ENCODE assay signal across 1 cellular context in the genomic region with DNA sequence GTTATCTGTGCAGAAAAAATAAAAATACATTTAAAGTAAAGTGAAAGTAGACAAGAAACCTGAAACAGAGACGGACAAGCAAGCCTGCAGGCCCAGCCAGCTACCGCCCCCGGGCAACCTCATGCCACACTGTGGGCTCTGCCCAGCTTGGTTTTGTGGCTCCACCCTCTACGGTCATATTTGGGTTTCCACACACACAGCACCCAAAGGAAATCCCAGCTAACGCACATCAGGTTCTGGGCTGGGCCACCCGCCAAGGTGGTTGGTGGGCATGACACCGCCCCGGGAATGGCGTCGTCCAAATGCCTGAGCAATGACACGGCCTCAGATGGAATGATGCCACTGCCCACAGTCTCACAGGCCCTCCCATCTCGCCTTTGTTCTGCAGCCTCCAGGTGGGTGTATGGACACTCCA.
TF ChIP-seq lines count a peak whose summit lies in the region.

No MANE protein-coding gene starts in this region.

TF ChIP-seq in GM23338, 12 proteins besides CTCF, POLR2A, EP300 and RAD21 (continued from another document):
- TF ChIP-seq, protein P1, sequence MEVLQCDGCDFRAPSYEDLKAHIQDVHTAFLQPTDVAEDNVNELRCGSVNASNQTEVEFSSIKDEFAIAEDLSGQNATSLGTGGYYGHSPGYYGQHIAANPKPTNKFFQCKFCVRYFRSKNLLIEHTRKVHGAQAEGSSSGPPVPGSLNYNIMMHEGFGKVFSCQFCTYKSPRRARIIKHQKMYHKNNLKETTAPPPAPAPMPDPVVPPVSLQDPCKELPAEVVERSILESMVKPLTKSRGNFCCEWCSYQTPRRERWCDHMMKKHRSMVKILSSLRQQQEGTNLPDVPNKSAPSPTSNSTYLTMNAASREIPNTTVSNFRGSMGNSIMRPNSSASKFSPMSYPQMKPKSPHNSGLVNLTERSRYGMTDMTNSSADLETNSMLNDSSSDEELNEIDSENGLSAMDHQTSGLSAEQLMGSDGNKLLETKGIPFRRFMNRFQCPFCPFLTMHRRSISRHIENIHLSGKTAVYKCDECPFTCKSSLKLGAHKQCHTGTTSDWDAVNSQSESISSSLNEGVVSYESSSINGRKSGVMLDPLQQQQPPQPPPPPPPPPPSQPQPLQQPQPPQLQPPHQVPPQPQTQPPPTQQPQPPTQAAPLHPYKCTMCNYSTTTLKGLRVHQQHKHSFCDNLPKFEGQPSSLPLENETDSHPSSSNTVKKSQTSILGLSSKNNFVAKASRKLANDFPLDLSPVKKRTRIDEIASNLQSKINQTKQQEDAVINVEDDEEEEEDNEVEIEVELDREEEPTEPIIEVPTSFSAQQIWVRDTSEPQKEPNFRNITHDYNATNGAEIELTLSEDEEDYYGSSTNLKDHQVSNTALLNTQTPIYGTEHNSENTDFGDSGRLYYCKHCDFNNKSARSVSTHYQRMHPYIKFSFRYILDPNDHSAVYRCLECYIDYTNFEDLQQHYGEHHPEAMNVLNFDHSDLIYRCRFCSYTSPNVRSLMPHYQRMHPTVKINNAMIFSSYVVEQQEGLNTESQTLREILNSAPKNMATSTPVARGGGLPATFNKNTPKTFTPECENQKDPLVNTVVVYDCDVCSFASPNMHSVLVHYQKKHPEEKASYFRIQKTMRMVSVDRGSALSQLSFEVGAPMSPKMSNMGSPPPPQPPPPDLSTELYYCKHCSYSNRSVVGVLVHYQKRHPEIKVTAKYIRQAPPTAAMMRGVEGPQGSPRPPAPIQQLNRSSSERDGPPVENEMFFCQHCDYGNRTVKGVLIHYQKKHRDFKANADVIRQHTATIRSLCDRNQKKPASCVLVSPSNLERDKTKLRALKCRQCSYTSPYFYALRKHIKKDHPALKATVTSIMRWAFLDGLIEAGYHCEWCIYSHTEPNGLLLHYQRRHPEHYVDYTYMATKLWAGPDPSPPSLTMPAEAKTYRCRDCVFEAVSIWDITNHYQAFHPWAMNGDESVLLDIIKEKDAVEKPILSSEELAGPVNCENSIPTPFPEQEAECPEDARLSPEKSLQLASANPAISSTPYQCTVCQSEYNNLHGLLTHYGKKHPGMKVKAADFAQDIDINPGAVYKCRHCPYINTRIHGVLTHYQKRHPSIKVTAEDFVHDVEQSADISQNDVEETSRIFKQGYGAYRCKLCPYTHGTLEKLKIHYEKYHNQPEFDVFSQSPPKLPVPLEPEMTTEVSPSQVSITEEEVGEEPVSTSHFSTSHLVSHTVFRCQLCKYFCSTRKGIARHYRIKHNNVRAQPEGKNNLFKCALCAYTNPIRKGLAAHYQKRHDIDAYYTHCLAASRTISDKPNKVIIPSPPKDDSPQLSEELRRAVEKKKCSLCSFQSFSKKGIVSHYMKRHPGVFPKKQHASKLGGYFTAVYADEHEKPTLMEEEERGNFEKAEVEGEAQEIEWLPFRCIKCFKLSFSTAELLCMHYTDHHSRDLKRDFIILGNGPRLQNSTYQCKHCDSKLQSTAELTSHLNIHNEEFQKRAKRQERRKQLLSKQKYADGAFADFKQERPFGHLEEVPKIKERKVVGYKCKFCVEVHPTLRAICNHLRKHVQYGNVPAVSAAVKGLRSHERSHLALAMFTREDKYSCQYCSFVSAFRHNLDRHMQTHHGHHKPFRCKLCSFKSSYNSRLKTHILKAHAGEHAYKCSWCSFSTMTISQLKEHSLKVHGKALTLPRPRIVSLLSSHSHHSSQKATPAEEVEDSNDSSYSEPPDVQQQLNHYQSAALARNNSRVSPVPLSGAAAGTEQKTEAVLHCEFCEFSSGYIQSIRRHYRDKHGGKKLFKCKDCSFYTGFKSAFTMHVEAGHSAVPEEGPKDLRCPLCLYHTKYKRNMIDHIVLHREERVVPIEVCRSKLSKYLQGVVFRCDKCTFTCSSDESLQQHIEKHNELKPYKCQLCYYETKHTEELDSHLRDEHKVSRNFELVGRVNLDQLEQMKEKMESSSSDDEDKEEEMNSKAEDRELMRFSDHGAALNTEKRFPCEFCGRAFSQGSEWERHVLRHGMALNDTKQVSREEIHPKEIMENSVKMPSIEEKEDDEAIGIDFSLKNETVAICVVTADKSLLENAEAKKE (CRISPR knock-in tag; IDR thresholded peaks at IDR 0.05), result no peak
